In the genomic region with DNA sequence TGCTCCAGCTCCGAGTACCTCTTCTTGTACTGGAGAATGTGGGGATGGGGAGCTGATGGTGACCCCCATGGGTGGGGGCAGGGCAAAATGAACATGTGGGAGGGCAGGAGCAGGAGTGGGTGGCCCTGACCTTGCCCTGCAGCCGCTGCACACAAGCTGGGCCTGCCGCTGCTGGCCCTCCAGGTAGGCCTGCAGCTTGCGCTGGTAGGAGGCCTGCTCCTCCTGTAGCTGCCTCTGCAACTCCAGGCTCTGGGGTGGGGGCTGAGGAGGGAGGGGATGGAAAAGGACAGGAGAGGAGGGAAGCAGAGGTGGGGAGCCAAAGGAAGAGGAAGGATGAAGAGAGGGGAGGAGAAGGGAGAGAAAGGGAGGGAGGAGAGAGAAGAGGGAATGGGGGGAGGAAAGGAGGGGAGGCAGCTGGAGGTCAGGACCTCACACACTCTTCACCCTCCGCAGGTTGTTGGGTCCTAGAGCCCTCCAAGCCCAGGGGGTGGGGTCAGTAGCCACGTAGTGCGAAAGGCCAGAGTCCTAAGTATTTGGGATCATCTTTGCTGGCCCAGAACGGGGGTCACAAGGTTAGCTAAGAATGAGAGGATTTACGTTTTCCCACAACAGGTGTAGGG, we compare ENCODE assay signal across 18 cellular contexts. TPM values are rescaled to one million over a fixed set of nuclear protein-coding genes. Genes with fewer than 3 reads are reported as not detected.
DNase-seq lines count a peak whose midpoint lies in the region; ATAC-seq and TF ChIP-seq lines count a peak whose summit lies in the region.
"Had no signal": no experiment of that assay in that cellular context is flagged by ENCODE, and none has a peak within 500 bp of the region (broad histone marks: within the 10 kb centered on the region; RNA-seq: fewer than 3 reads in every experiment).

No MANE protein-coding gene starts in this region.

- H3K9me3 ChIP-seq in endodermal cell (ENCODE audit: control insufficient read depth, low read length): no peaks in the 10 kb centered on the region
- no peaks in the 10 kb centered on the region for H3K9me3 ChIP-seq in A673 (ENCODE audit: low read depth, low read length, poor library complexity, severe bottlenecking)
- H3K9me3 ChIP-seq: BLaER1 had no signal

- H3K27me3 ChIP-seq in endodermal cell (ENCODE audit: control insufficient read depth, insufficient read depth, low read length, poor library complexity, severe bottlenecking): no peaks in the 10 kb centered on the region
- H3K27me3 ChIP-seq in A673 (replicated peaks; ENCODE audit: insufficient read depth, low read depth, low read length, poor library complexity): no peaks in the 10 kb centered on the region
- H3K27me3 ChIP-seq: BLaER1 had no signal

- H3K9me3 Mint-ChIP-seq in activated naive CD4-positive, alpha-beta T cell treated with anti-CD3 and anti-CD28 coated beads for 36 hours: no peaks in the 10 kb centered on the region
- H3K9me3 Mint-ChIP-seq in endodermal cell: no peaks in the 10 kb centered on the region
- H3K9me3 Mint-ChIP-seq in nephron progenitor cell: no peaks in the 10 kb centered on the region
- H3K9me3 Mint-ChIP-seq: CD8-positive, alpha-beta T cell had no signal

- POLR2A ChIA-PET in A673 (lab: Charles Lee; ENCODE audit: low non-redundant PET): no interaction called here

- H3K4me1 ChIP-seq in endodermal cell (ENCODE audit: control insufficient read depth, insufficient read depth, low read length) (no peaks in the 10 kb centered on the region), A673 (ENCODE audit: insufficient read depth, low read length, poor library complexity, severe bottlenecking) (no peaks in the 10 kb centered on the region)

- H3K4me3 ChIP-seq in endodermal cell (ENCODE audit: low read length) (no peak overlapping the region), A673 (ENCODE audit: low read depth, low read length, poor library complexity, severe bottlenecking) (no peak overlapping the region)
- H3K4me3 ChIP-seq: BLaER1, PC-9 had no signal

- H3K36me3 Mint-ChIP-seq in activated naive CD4-positive, alpha-beta T cell treated with anti-CD3 and anti-CD28 coated beads for 36 hours (ENCODE audit: low read depth): no peaks in the 10 kb centered on the region
- H3K36me3 Mint-ChIP-seq in endodermal cell (ENCODE audit: low read depth): peaks cover 16% of the 10 kb centered on the region
- H3K36me3 Mint-ChIP-seq in nephron progenitor cell (ENCODE audit: low read depth): peaks cover 8% of the 10 kb centered on the region

- no peak overlapping the region for H3K27ac ChIP-seq in endodermal cell (ENCODE audit: low read depth, low read length)
- H3K27ac ChIP-seq in A673 (ENCODE audit: low read depth, low read length, poor library complexity, severe bottlenecking): no peak overlapping the region
- H3K27ac ChIP-seq: BLaER1, PC-9 had no signal

- CTCF ChIA-PET in activated naive CD4-positive, alpha-beta T cell treated with anti-CD3 and anti-CD28 coated beads for 36 hours (lab: Charles Lee): no interaction called here
- CTCF ChIA-PET in A673 (lab: Charles Lee): no interaction called here

- intact Hi-C loops in activated naive CD4-positive, alpha-beta T cell treated with anti-CD3 and anti-CD28 coated beads for 36 hours (cut with micrococcal nuclease): loop anchor here (10.0 kb wide), 1 partner anchor 256 kb away; a partner anchor contains a TSS
- intact Hi-C loops in A673 (cut with micrococcal nuclease; ENCODE audit: unreplicated experiment): no loop called here

- no peak for DNase-seq in activated naive CD4-positive, alpha-beta T cell treated with anti-CD3 and anti-CD28 coated beads for 36 hours
- no peak for DNase-seq in activated naive CD4-positive, alpha-beta T cell treated with Interleukin-2 at 50 U/mL for 16 hours
- DNase-seq in endodermal cell: peak; percentile 61
- peak; percentile 25 for DNase-seq in nephron progenitor cell
- DNase-seq in stimulated activated CD4-positive, alpha-beta T cell treated with anti-CD3 and anti-CD28 coated beads, Interleukin-2, amount 100 ng/mL, for 48 hours: no peak
- DNase-seq in A673 (ENCODE audit: low spot score): no peak
- DNase-seq in left lobe of liver (ENCODE audit: low spot score): no peak
- DNase-seq: CD8-positive, alpha-beta T cell; NCI-H1048; NCI-H146; NCI-H2081; NCI-H510A treated with DMSO at 0.1 percent for 48 hours; NCI-H82; PC-9 had no signal

- 64 to 70% methylated on average over 5 to 9 of the region's 9 CpGs for WGBS in endodermal cell (ENCODE audit: insufficient coverage in 1 of 2, insufficient read length in 1 of 2), 2 experiments

- peak overlapping the region; percentile 24 for H3K27ac Mint-ChIP-seq in activated naive CD4-positive, alpha-beta T cell treated with anti-CD3 and anti-CD28 coated beads for 36 hours
- H3K27ac Mint-ChIP-seq in endodermal cell (peak overlapping the region; percentile 35), nephron progenitor cell (no peak overlapping the region)
- H3K27ac Mint-ChIP-seq: CD8-positive, alpha-beta T cell had no signal

- H3K4me3 Mint-ChIP-seq in activated naive CD4-positive, alpha-beta T cell treated with anti-CD3 and anti-CD28 coated beads for 36 hours: no peak overlapping the region
- H3K4me3 Mint-ChIP-seq in endodermal cell: no peak overlapping the region
- no peak overlapping the region for H3K4me3 Mint-ChIP-seq in nephron progenitor cell
- H3K4me3 Mint-ChIP-seq: CD8-positive, alpha-beta T cell had no signal

- ATAC-seq in GM18519 (IDR thresholded peaks at IDR 0.05; ENCODE audit: low FRiP score, unreplicated experiment): no peak
- ATAC-seq in left lobe of liver: no peak
- ATAC-seq: CD8-positive, alpha-beta T cell had no signal

- H3K27me3 Mint-ChIP-seq in activated naive CD4-positive, alpha-beta T cell treated with anti-CD3 and anti-CD28 coated beads for 36 hours (ENCODE audit: low read depth): no peaks in the 10 kb centered on the region
- H3K27me3 Mint-ChIP-seq in endodermal cell (ENCODE audit: insufficient read depth) (no peaks in the 10 kb centered on the region), nephron progenitor cell (ENCODE audit: low read depth, poor library complexity) (no peaks in the 10 kb centered on the region)

- H3K36me3 ChIP-seq in endodermal cell (ENCODE audit: control insufficient read depth, insufficient read depth, low read length): no peaks in the 10 kb centered on the region
- H3K36me3 ChIP-seq in A673 (ENCODE audit: insufficient read depth, low read length, poor library complexity, severe bottlenecking): no peaks in the 10 kb centered on the region

- no peak for TF ChIP-seq CTCF in endodermal cell (conservative IDR thresholded peaks at IDR 0.05)
- no peak for TF ChIP-seq CTCF in nephron progenitor cell (IDR thresholded peaks at IDR 0.05)
- no peak for TF ChIP-seq CTCF in A673 (conservative IDR thresholded peaks at IDR 0.05; ENCODE audit: low read depth, low read length)

- H3K4me1 Mint-ChIP-seq in activated naive CD4-positive, alpha-beta T cell treated with anti-CD3 and anti-CD28 coated beads for 36 hours (ENCODE audit: low read depth): peaks cover 9% of the 10 kb centered on the region
- H3K4me1 Mint-ChIP-seq in endodermal cell (no peaks in the 10 kb centered on the region), nephron progenitor cell (peaks cover 34% of the 10 kb centered on the region)

- no peak overlapping the region for H3K9ac ChIP-seq in endodermal cell (ENCODE audit: extremely low read depth, low read length, poor library complexity, severe bottlenecking)
- H3K9ac ChIP-seq: BLaER1 had no signal

- no TSS peak for BruUV-seq in A673 (replicated peaks; lab: Mats Ljungman, UMichigan)

RNA-seq across cellular contexts. Expression of a gene that starts 22.9 kb away (rescaled TPM):
- 1,000 to 10,000 TPM; 1,341 to 1,386 TPM for total RNA-seq in activated naive CD4-positive, alpha-beta T cell treated with anti-CD3 and anti-CD28 coated beads for 36 hours
- total RNA-seq in endodermal cell: 1,000 to 10,000 TPM; 2,483 to 3,611 TPM
- 11,872 TPM for polyA plus RNA-seq in endodermal cell (2013, experiment 1 of 2)
- polyA plus RNA-seq in endodermal cell (2013, experiment 2 of 2): 14,577 TPM
- 1,866 and 1,908 TPM in 2 replicates for total RNA-seq in A673 (2021)
- 1,159 TPM for total RNA-seq in left lobe of liver

RNA-seq across cellular contexts. Expression of a gene that starts 50.6 kb away (rescaled TPM):
- total RNA-seq in activated naive CD4-positive, alpha-beta T cell treated with anti-CD3 and anti-CD28 coated beads for 36 hours: 10 to 100 TPM; 53.3 to 53.4 TPM
- total RNA-seq in endodermal cell: 10 to 100 TPM; 43.9 to 45.8 TPM
- polyA plus RNA-seq in endodermal cell (2013, experiment 1 of 2): 40.4 TPM
- 37.9 TPM for polyA plus RNA-seq in endodermal cell (2013, experiment 2 of 2)
- 47.3 and 47.6 TPM in 2 replicates for total RNA-seq in A673 (2021)
- total RNA-seq in left lobe of liver: 17.8 TPM

RNA-seq across cellular contexts. Expression of a gene that starts 53.9 kb away (rescaled TPM):
- not detected for total RNA-seq in activated naive CD4-positive, alpha-beta T cell treated with anti-CD3 and anti-CD28 coated beads for 36 hours
- total RNA-seq in endodermal cell: not detected
- not detected for polyA plus RNA-seq in endodermal cell (2013, experiment 1 of 2)
- not detected for polyA plus RNA-seq in endodermal cell (2013, experiment 2 of 2)
- total RNA-seq in A673 (2021): not detected in 2 replicates
- not detected for total RNA-seq in left lobe of liver
- total RNA-seq: A172; CD8-positive, alpha-beta T cell; MCF 10A; PC-9 had no signal

Comparison
In these comparisons a context has a peak if more than half of its experiments do, and no peak if none do; other contexts are left out.
1. DNase-seq: peak in endodermal cell (single experiment) and nephron progenitor cell (single experiment); none in activated naive CD4-positive, alpha-beta T cell treated with anti-CD3 and anti-CD28 coated beads for 36 hours (single experiment), activated naive CD4-positive, alpha-beta T cell treated with Interleukin-2 at 50 U/mL for 16 hours (single experiment), stimulated activated CD4-positive, alpha-beta T cell treated with anti-CD3 and anti-CD28 coated beads, Interleukin-2, amount 100 ng/mL, for 48 hours (0 of 2), A673 (single experiment) and left lobe of liver (single experiment).